ENCODE assay signal across 23 cellular contexts in the genomic region with DNA sequence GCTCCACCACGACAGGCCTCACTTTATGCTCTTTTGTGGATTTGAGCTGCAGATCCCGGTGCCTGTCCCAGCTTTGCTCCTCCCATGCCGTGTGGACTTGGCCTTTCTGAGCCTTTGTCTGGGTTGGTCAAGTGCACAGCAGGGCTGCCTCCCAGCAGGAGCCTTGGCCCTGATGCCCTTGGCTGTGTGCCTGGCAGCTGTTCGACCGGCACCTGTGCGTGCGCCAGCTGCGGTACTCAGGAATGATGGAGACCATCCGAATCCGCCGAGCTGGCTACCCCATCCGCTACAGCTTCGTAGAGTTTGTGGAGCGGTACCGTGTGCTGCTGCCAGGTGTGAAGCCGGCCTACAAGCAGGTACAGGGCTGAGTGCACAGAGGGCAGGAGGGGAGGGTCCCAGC. TPM values are rescaled to one million over a fixed set of nuclear protein-coding genes. Genes with fewer than 3 reads are reported as not detected.
DNase-seq lines count a peak whose midpoint lies in the region; ATAC-seq, FAIRE-seq and TF ChIP-seq lines count a peak whose summit lies in the region.
"Had no signal": no experiment of that assay in that cellular context is flagged by ENCODE, and none has a peak within 500 bp of the region (broad histone marks: within the 10 kb centered on the region; RNA-seq: fewer than 3 reads in every experiment).

No MANE protein-coding gene starts in this region.

- no peak overlapping the region for H3K27ac ChIP-seq in pancreas
- no peak overlapping the region for H3K27ac ChIP-seq in ovary
- H3K27ac ChIP-seq: A549, brain microvascular endothelial cell, GM23248, neutrophil, right atrium auricular region, tibial artery, WERI-Rb-1 had no signal

- DNase-seq in NCI-H748 (lab: John Stamatoyannopoulos, UW; ENCODE audit: unreplicated experiment) = peak; percentile 6
- no peak for DNase-seq in NCI-H748 treated with DMSO at 0.1 percent for 48 hours (lab: John Stamatoyannopoulos, UW)
- peak; percentile 88 for DNase-seq in NCI-H146 (lab: John Stamatoyannopoulos, UW)
- DNase-seq in pancreas = peak in 4 of 6 donors; percentile 24 to 67 (median 52)
- no peak for DNase-seq in activated naive CD8-positive, alpha-beta T cell treated with anti-CD3 and anti-CD28 coated beads for 36 hours
- no peak for DNase-seq in ovary
- DNase-seq: activated T-cell treated with anti-CD3 and anti-CD28 coated beads, Interleukin-2, amount 50 U/mL, for 72 hours; brain microvascular endothelial cell; cortex of kidney; DND-41; GM23248; stimulated activated CD4-positive, alpha-beta T cell treated with anti-CD3 and anti-CD28 coated beads, Interleukin-15, amount 100 ng/mL, for 24 hours; stimulated activated naive CD4-positive, alpha-beta T cell treated with Interleukin-2 at 50 U/mL for 16 hours; T-helper 1 cell; WERI-Rb-1 had no signal

- no peaks in the 10 kb centered on the region for H3K36me3 Mint-ChIP-seq in brain
- no peaks in the 10 kb centered on the region for H3K36me3 Mint-ChIP-seq in activated naive CD8-positive, alpha-beta T cell treated with anti-CD3 and anti-CD28 coated beads for 36 hours
- H3K36me3 Mint-ChIP-seq: activated naive CD4-positive, alpha-beta T cell treated with anti-CD3 and anti-CD28 coated beads, Interleukin-2, amount 50 U/mL, for 72 hours had no signal

- ATAC-seq in pancreas (peak in 2 of 4 donors; percentile 48 to 68), HG03159 (IDR thresholded peaks at IDR 0.05; ENCODE audit: unreplicated experiment) (no peak)
- ATAC-seq: activated naive CD4-positive, alpha-beta T cell treated with anti-CD3 and anti-CD28 coated beads, Interleukin-2, amount 50 U/mL, for 72 hours; activated T-cell treated with anti-CD3 and anti-CD28 coated beads, Interleukin-2, amount 50 U/mL, for 72 hours had no signal

- 63 to 70% methylated on average over 16 of the region's 16 CpGs for WGBS in pancreas, 2 donors
- 65 to 83% (median 74%) methylated on average over 16 of the region's 16 CpGs for WGBS in ovary, 3 donors

- H3K4me3 ChIP-seq in pancreas (no peak overlapping the region), ovary (no peak overlapping the region)
- H3K4me3 ChIP-seq: A549, GM23248, right atrium auricular region had no signal

- H3K27me3 Mint-ChIP-seq in brain = no peaks in the 10 kb centered on the region
- H3K27me3 Mint-ChIP-seq in activated naive CD8-positive, alpha-beta T cell treated with anti-CD3 and anti-CD28 coated beads for 36 hours = no peaks in the 10 kb centered on the region

- H3K36me3 ChIP-seq in pancreas = no peaks in the 10 kb centered on the region
- H3K36me3 ChIP-seq in ovary = no peaks in the 10 kb centered on the region
- H3K36me3 ChIP-seq: brain microvascular endothelial cell, neutrophil, right atrium auricular region, tibial artery had no signal

- H3K4me1 ChIP-seq in pancreas (no peaks in the 10 kb centered on the region), ovary (ENCODE audit: insufficient read depth) (peaks cover 7% of the 10 kb centered on the region)
- H3K4me1 ChIP-seq: A549, right atrium auricular region had no signal

- no peak for FAIRE-seq in pancreas (lab: Jason Lieb, UNC)
- FAIRE-seq: A549 had no signal

- H3K4me3 Mint-ChIP-seq in brain = no peak overlapping the region
- no peak overlapping the region for H3K4me3 Mint-ChIP-seq in activated naive CD8-positive, alpha-beta T cell treated with anti-CD3 and anti-CD28 coated beads for 36 hours
- H3K4me3 Mint-ChIP-seq: activated T-cell treated with anti-CD3 and anti-CD28 coated beads, Interleukin-2, amount 50 U/mL, for 72 hours had no signal

- peak overlapping the region in 4 of 5 experiments; percentile 51 to 94 (median 72) for H3K27ac Mint-ChIP-seq in brain
- no peak overlapping the region for H3K27ac Mint-ChIP-seq in activated naive CD8-positive, alpha-beta T cell treated with anti-CD3 and anti-CD28 coated beads for 36 hours
- H3K27ac Mint-ChIP-seq: activated T-cell treated with anti-CD3 and anti-CD28 coated beads, Interleukin-2, amount 50 U/mL, for 72 hours had no signal

- no peak for TF ChIP-seq POLR2A in ovary (IDR thresholded peaks at IDR 0.05)

- TF ChIP-seq CTCF in brain (conservative IDR thresholded peaks at IDR 0.05) = no peak
- no peak for TF ChIP-seq CTCF in pancreas (IDR thresholded peaks at IDR 0.05)
- TF ChIP-seq CTCF in ovary (IDR thresholded peaks at IDR 0.05) = no peak

- H3K4me1 Mint-ChIP-seq in brain = peaks cover 60% of the 10 kb centered on the region
- H3K4me1 Mint-ChIP-seq in activated naive CD8-positive, alpha-beta T cell treated with anti-CD3 and anti-CD28 coated beads for 36 hours = no peaks in the 10 kb centered on the region

- intact Hi-C loops in pancreas (cut with DNase I) = no loop called here
- intact Hi-C loops in ovary (cut with DNase I) = no loop called here

- H3K27me3 ChIP-seq in pancreas = no peaks in the 10 kb centered on the region
- H3K27me3 ChIP-seq in ovary = no peaks in the 10 kb centered on the region
- H3K27me3 ChIP-seq: brain microvascular endothelial cell, neutrophil, right atrium auricular region, tibial artery had no signal

- TF ChIP-seq EP300 in ovary (IDR thresholded peaks at IDR 0.05) = no peak

- peaks cover 0 to 8% (median 0%) of the 10 kb centered on the region in 5 experiments for H3K9me3 Mint-ChIP-seq in brain
- H3K9me3 Mint-ChIP-seq in activated naive CD8-positive, alpha-beta T cell treated with anti-CD3 and anti-CD28 coated beads for 36 hours = peaks cover 3% of the 10 kb centered on the region

- no peaks in the 10 kb centered on the region for H3K9me3 ChIP-seq in pancreas
- no peaks in the 10 kb centered on the region for H3K9me3 ChIP-seq in ovary
- H3K9me3 ChIP-seq: A549, neutrophil, right atrium auricular region, tibial artery had no signal

RNA-seq across cellular contexts. Expression of gene MYO7A, which starts 46.5 kb away (rescaled TPM):
- 4.2 TPM for polyA plus RNA-seq in brain (ENCODE audit: insufficient read depth, low read depth, low replicate concordance)
- total RNA-seq in pancreas = 1 to 10 TPM; 3.8 to 9.7 (median 7.0) TPM
- polyA plus RNA-seq in pancreas = 10 to 100 TPM in 1 of 2 donors, 1 to 10 TPM in 1; 6.8 to 13.3 TPM
- under 1 TPM; 0.06 to 0.16 TPM for total RNA-seq in activated naive CD8-positive, alpha-beta T cell treated with anti-CD3 and anti-CD28 coated beads for 36 hours
- total RNA-seq in ovary = 10 to 100 TPM in 4 of 7 donors, 1 to 10 TPM in 3; 4.3 to 18.7 (median 10.6) TPM
- polyA plus RNA-seq in ovary = 1 to 10 TPM; 3.1 to 4.8 TPM
- total RNA-seq: GM23248, M059J had no signal
- polyA plus RNA-seq: GM23248 had no signal

Comparison
In these comparisons a context has a peak if more than half of its experiments do, and no peak if none do; other contexts are left out.
1. DNase-seq: peak in NCI-H748 (single experiment), NCI-H146 (single experiment) and pancreas (4 of 6); none in NCI-H748 treated with DMSO at 0.1 percent for 48 hours (single experiment), activated naive CD8-positive, alpha-beta T cell treated with anti-CD3 and anti-CD28 coated beads for 36 hours (single experiment) and ovary (0 of 5).
2. RNA of gene MYO7A, which starts 46.5 kb away (total RNA-seq): 4.3 to 18.7 TPM in ovary and 3.8 to 9.7 TPM in pancreas; 0.06 to 0.16 TPM in activated naive CD8-positive, alpha-beta T cell treated with anti-CD3 and anti-CD28 coated beads for 36 hours; every median in the first group is over 4 times any median in the second.